30 cellular contexts compared by ENCODE assay signal in the genomic region with DNA sequence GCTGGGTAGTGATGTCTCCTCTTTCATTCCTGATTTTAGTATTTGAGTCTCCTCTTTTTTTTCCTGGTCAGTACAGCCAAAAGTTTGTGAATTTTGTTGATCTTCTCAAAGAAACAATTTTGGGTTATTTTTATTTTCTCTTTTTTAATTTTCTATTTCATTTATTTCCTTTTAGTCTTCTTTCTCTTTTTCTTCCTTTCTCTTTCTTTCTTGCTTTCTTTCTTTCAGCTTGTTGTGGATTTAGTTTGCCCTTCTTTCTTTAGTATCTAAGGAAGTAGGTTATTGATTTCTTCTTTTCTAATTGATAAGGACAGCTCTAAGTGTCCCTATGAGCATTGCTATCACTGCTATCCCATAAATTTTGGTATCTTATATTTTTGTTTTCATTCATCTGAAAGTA. TPM values are rescaled to one million over a fixed set of nuclear protein-coding genes. Genes with fewer than 3 reads are reported as not detected.
DNase-seq lines count a peak whose midpoint lies in the region; ATAC-seq, FAIRE-seq and TF ChIP-seq lines count a peak whose summit lies in the region.
"Had no signal": no experiment of that assay in that cellular context is flagged by ENCODE, and none has a peak within 500 bp of the region (broad histone marks: within the 10 kb centered on the region; RNA-seq: fewer than 3 reads in every experiment).

No MANE protein-coding gene starts in this region.

- CTCF ChIA-PET in HEK293 (lab: Yijun Ruan, JAX): interaction anchor here (0.7 to 1.9 kb wide), 3 partner anchors 20 to 463 kb away, joined by 3 to 5 read pairs (median 3); no protein-coding TSS in a partner anchor
- CTCF ChIA-PET in K562 (lab: Yijun Ruan, JAX; ENCODE audit: low intra/inter-chr PET ratio): no interaction called here

- no peak for TF ChIP-seq POLR2A in K562 (conservative IDR thresholded peaks at IDR 0.05)

- TF ChIP-seq EP300 in K562 (IDR thresholded peaks at IDR 0.05; ENCODE audit: low read length): no peak

- H3K4me3 ChIP-seq in HEK293 (ENCODE audit: low read depth, low read length): no peak overlapping the region
- H3K4me3 ChIP-seq in K562: no peak overlapping the region
- H3K4me3 ChIP-seq: A549; BLaER1; BLaER1 treated with 17β-estradiol and CSF1 and Interleukin-3, amounts not matched to agents 10 nM and 100 nM had no signal

- no peak for ATAC-seq in K562
- ATAC-seq: A549; CD8-positive, alpha-beta T cell had no signal

- no TSS peak for BruUV-seq in K562 (replicated peaks; lab: Mats Ljungman, UMichigan)

- POLR2A ChIA-PET in HEK293 (lab: Yijun Ruan, JAX): no interaction called here
- POLR2A ChIA-PET in K562 (lab: Yijun Ruan, JAX): no interaction called here

- DNase-seq in K562 (ENCODE audit: extremely low read depth in 1 of 4, low spot score in 3 of 4) (no peak), mesenteric fat pad (ENCODE audit: low spot score) (no peak), CD1c-positive myeloid dendritic cell (ENCODE audit: extremely low spot score) (no peak)
- DNase-seq: 8988T; ACHN; AML-193; BE2C; C1 segment of cervical spinal cord; Caco-2; Calu3; CD4-positive, alpha-beta memory T cell; CD4-positive, alpha-beta T cell; CD4-positive, CD25-positive, alpha-beta regulatory T cell; CD8-positive, alpha-beta memory T cell; CD8-positive, alpha-beta T cell; COR-L47; DMS 273 treated with DMSO at 0.1 percent for 48 hours; DMS153; DMS53; DMS79; DND-41; EL had no signal

- no peak overlapping the region for H2AFZ ChIP-seq in K562 (ENCODE audit: low read depth, low read length)

- no peaks in the 10 kb centered on the region; a peak in 2 of 5 replicates for H3K27me3 ChIP-seq in K562 (ENCODE audit: control insufficient read depth in 2 of 2, insufficient read depth in 2 of 2, low read length in 2 of 2)
- H3K27me3 ChIP-seq: BLaER1; BLaER1 treated with 17β-estradiol and CSF1 and Interleukin-3, amounts not matched to agents 10 nM and 100 nM had no signal

- TF ChIP-seq CTCF in HEK293 (tag by site-specific recombination; IDR thresholded peaks at IDR 0.05): no peak
- no peak for TF ChIP-seq CTCF in K562 (IDR thresholded peaks at IDR 0.05 in 2 of 3, conservative IDR thresholded peaks at IDR 0.05 in 1 of 3; ENCODE audit: insufficient read depth in 2 of 3, low read depth in 1 of 3, low read length in 3 of 3)

- no peak overlapping the region for H3K9ac ChIP-seq in K562 (ENCODE audit: insufficient read depth in 1 of 2, low read depth in 2 of 2, low read length in 2 of 2)
- H3K9ac ChIP-seq: BLaER1; BLaER1 treated with 17β-estradiol and CSF1 and Interleukin-3, amounts not matched to agents 10 nM and 100 nM had no signal

- no peaks in the 10 kb centered on the region for H3K9me3 ChIP-seq in HEK293 (ENCODE audit: control insufficient read depth, insufficient read depth, low read depth, low read length)
- no peaks in the 10 kb centered on the region for H3K9me3 ChIP-seq in K562 (replicated peaks; ENCODE audit: control insufficient read depth, insufficient read depth, low read depth, low read length)
- H3K9me3 ChIP-seq: A549; BE2C; BLaER1; BLaER1 treated with 17β-estradiol and CSF1 and Interleukin-3, amounts not matched to agents 10 nM and 100 nM had no signal

- no peak for TF ChIP-seq RAD21 in K562 (CRISPR knock-in tag; conservative IDR thresholded peaks at IDR 0.05 in 1 of 2, IDR thresholded peaks at IDR 0.05 in 1 of 2)

- H3K36me3 ChIP-seq in HEK293 (ENCODE audit: control insufficient read depth in 2 of 2, insufficient read depth in 1 of 2, low read length in 2 of 2) (no peaks in the 10 kb centered on the region; a peak in 1 of 3 replicates), K562 (ENCODE audit: control insufficient read depth, insufficient read depth, low read length) (no peaks in the 10 kb centered on the region)
- H3K36me3 ChIP-seq: BE2C; BLaER1; BLaER1 treated with 17β-estradiol and CSF1 and Interleukin-3, amounts not matched to agents 10 nM and 100 nM had no signal

- H3K4me1 ChIP-seq in HEK293 (ENCODE audit: control insufficient read depth, insufficient read depth, low read length): no peaks in the 10 kb centered on the region
- H3K4me1 ChIP-seq in K562 (replicated peaks in 1 of 2; ENCODE audit: control insufficient read depth in 2 of 2, insufficient read depth in 2 of 2, low read length in 2 of 2): no peaks in the 10 kb centered on the region
- H3K4me1 ChIP-seq: A549, BE2C had no signal

- H4K20me1 ChIP-seq in K562 (replicated peaks; ENCODE audit: control insufficient read depth, insufficient read depth, low read length): no peaks in the 10 kb centered on the region
- H4K20me1 ChIP-seq: BLaER1; BLaER1 treated with 17β-estradiol and CSF1 and Interleukin-3, amounts not matched to agents 10 nM and 100 nM had no signal

- in situ Hi-C loops in K562 (cut with MboI): no loop called here

- H3K27ac ChIP-seq in HEK293 (ENCODE audit: extremely low read depth, low read depth, low read length) (no peak overlapping the region), K562 (ENCODE audit: extremely low read depth, low read depth, low read length) (no peak overlapping the region)
- H3K27ac ChIP-seq: 22Rv1; A549; BLaER1; BLaER1 treated with 17β-estradiol and CSF1 and Interleukin-3, amounts not matched to agents 10 nM and 100 nM; C4-2B had no signal

- intact Hi-C loops in K562 (cut with micrococcal nuclease): no loop called here

- H3K9me1 ChIP-seq in K562 (ENCODE audit: control insufficient read depth, insufficient read depth, low read length): no peaks in the 10 kb centered on the region

- H3K4me2 ChIP-seq in K562 (ENCODE audit: insufficient read depth, low read length): no peak overlapping the region
- H3K4me2 ChIP-seq: A549 had no signal

- H3K79me2 ChIP-seq in K562 (ENCODE audit: control insufficient read depth, insufficient read depth, low read length): no peaks in the 10 kb centered on the region

- no peak for FAIRE-seq in K562 (lab: Jason Lieb, UNC)
- FAIRE-seq: A204.1, A549, D721Med had no signal

TF ChIP-seq in HEK293, 187 proteins besides CTCF, POLR2A, EP300 and RAD21 (continues in another document):
- no peak for TF ChIP-seq ZBTB7A (tag by site-specific recombination; IDR thresholded peaks at IDR 0.05; ENCODE audit: low read depth)

TF ChIP-seq in K562, 482 proteins besides CTCF, POLR2A, EP300 and RAD21:
- no peak for TF ChIP-seq SMAD4 (CRISPR knock-in tag; conservative IDR thresholded peaks at IDR 0.05)
- TF ChIP-seq SMAD3 (CRISPR knock-in tag; conservative IDR thresholded peaks at IDR 0.05): no peak
- TF ChIP-seq, protein P1, sequence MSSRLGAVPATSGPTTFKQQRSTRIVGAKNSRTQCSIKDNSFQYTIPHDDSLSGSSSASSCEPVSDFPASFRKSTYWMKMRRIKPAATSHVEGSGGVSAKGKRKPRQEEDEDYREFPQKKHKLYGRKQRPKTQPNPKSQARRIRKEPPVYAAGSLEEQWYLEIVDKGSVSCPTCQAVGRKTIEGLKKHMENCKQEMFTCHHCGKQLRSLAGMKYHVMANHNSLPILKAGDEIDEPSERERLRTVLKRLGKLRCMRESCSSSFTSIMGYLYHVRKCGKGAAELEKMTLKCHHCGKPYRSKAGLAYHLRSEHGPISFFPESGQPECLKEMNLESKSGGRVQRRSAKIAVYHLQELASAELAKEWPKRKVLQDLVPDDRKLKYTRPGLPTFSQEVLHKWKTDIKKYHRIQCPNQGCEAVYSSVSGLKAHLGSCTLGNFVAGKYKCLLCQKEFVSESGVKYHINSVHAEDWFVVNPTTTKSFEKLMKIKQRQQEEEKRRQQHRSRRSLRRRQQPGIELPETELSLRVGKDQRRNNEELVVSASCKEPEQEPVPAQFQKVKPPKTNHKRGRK (tag; IDR thresholded peaks at IDR 0.05): peak; percentile 50

RNA-seq across cellular contexts. Expression of a gene that starts 13.8 kb away (rescaled TPM):
- total RNA-seq in K562 (2011; cell fraction: chromatin; rRNA removed; ENCODE audit: low replicate concordance): 113 and 280 TPM in 2 replicates
- total RNA-seq in K562 (2011; cell fraction: nucleolus; rRNA removed): 54.5 and 74.0 TPM in 2 replicates
- total RNA-seq in K562 (2011; cell fraction: nucleoplasm; rRNA removed): 104 and 106 TPM in 2 replicates
- total RNA-seq in K562 (2014; rRNA removed) (127 and 137 TPM in 2 replicates), K562 (2014; rRNA removed; fragmentation: Illumina TruSeq; extraction: Trizol) (150 and 169 TPM in 2 replicates), K562 (2015; rRNA removed; fragmentation: Illumina TruSeq; extraction: Trizol) (113 and 120 TPM in 2 replicates), K562 (2021) (146 and 157 TPM in 2 replicates), mesenteric fat pad (113 TPM)
- polyA plus RNA-seq in K562 (2011; rRNA removed) (180 and 206 TPM in 2 replicates), K562 (2014; fragmentation: Illumina TruSeq; extraction: Trizol) (134 and 143 TPM in 2 replicates), K562 (2014; fragmentation: Nextera tagmentation; extraction: Ambion mirVana) (10 to 100 TPM; 45.8 to 76.3 TPM), K562 (2014; rRNA removed) (97.1 and 110 TPM in 2 replicates)
- polyA plus RNA-seq in K562 (2011; cell fraction: cytosol; rRNA removed): 63.5 and 98.2 TPM in 2 replicates
- polyA plus RNA-seq in K562 (2011; cell fraction: nucleus; rRNA removed): 97.0 and 124 TPM in 2 replicates
- 86.2 and 92.2 TPM in 2 replicates for polyA plus RNA-seq in K562 (2012)
- 352 and 396 TPM in 2 replicates for polyA minus RNA-seq in K562 (2011; rRNA and poly(A)+ RNA removed)
- 121 and 159 TPM in 2 replicates for polyA minus RNA-seq in K562 (2011; cell fraction: cytosol; rRNA and poly(A)+ RNA removed)
- polyA minus RNA-seq in K562 (2011; cell fraction: nucleus; rRNA and poly(A)+ RNA removed): 58.3 and 89.4 TPM in 2 replicates
